In the genomic region with DNA sequence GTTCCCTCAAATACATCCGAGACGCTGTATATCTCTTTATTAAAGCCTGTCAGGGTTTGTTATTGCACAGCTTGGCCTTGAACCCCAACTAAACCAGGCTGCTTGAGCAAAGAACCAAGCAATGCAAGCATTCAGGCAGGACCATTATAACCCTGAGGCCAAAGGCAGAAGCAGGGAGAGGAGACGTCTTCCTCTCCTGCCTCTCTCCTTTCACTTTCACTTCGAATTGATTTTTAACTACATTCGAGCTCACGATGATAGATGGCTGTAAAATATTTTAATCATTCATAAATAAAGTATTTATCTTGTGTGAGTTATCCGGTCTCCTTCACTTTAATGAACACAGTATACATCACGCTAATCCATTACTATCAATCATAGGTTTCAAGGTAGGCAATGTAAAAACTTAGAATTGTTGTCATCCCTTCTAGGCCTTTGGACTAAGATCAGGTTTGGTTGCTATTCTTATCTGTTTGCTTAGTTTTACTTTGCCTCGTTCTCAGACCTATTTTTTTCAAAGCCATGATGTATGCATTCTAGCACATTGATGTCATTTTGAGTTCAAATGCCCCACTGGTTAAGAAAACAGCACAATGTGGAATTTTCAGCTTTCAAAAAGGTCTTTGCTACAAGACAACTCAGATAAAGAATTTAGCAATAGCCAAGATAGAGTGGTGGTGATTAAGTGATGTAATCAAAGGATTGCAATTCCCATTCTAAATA, we compare ENCODE assay signal across 8 cellular contexts.
DNase-seq lines count a peak whose midpoint lies in the region; ATAC-seq and TF ChIP-seq lines count a peak whose summit lies in the region.

No MANE protein-coding gene starts in this region.

- peak overlapping the region in 1 of 2 donors; percentile 34 for H3K27ac ChIP-seq in breast epithelium
- H3K27ac ChIP-seq in naive thymus-derived CD4-positive, alpha-beta T cell (ENCODE audit: low read depth, low read length): peak overlapping the region; percentile 84

- no peaks in the 10 kb centered on the region for H3K36me3 ChIP-seq in breast epithelium
- no peaks in the 10 kb centered on the region for H3K36me3 ChIP-seq in naive thymus-derived CD4-positive, alpha-beta T cell (ENCODE audit: control insufficient read depth in 2 of 3, insufficient read depth in 3 of 3, low read length in 3 of 3)

- H3K27me3 Mint-ChIP-seq in naive thymus-derived CD4-positive, alpha-beta T cell: peaks cover 0 to 4% (median 0%) of the 10 kb centered on the region in 5 donors

- peaks cover 36 to 61% (median 51%) of the 10 kb centered on the region in 7 donors for H3K4me1 Mint-ChIP-seq in naive thymus-derived CD4-positive, alpha-beta T cell

- no peaks in the 10 kb centered on the region for H3K27me3 ChIP-seq in breast epithelium
- H3K27me3 ChIP-seq in naive thymus-derived CD4-positive, alpha-beta T cell (ENCODE audit: control insufficient read depth in 2 of 2, insufficient read depth in 2 of 2, low read length in 2 of 2): no peaks in the 10 kb centered on the region

- H3K9me3 ChIP-seq in breast epithelium: no peaks in the 10 kb centered on the region
- no peaks in the 10 kb centered on the region for H3K9me3 ChIP-seq in naive thymus-derived CD4-positive, alpha-beta T cell (ENCODE audit: control insufficient read depth in 2 of 3, low read length in 3 of 3)

- TF ChIP-seq CTCF in LNCaP clone FGC (IDR thresholded peaks at IDR 0.05; ENCODE audit: control insufficient read depth, extremely low read depth, insufficient read depth): no peak
- no peak for TF ChIP-seq CTCF in breast epithelium (IDR thresholded peaks at IDR 0.05)

- peak overlapping the region; percentile 94 to 98 (median 96) for H3K27ac Mint-ChIP-seq in naive thymus-derived CD4-positive, alpha-beta T cell

- peaks cover 0 to 7% (median 0%) of the 10 kb centered on the region in 11 donors for H3K9me3 Mint-ChIP-seq in naive thymus-derived CD4-positive, alpha-beta T cell

- H3K4me3 Mint-ChIP-seq in naive thymus-derived CD4-positive, alpha-beta T cell: peak overlapping the region; percentile 82 to 93 (median 90)

- POLR2A ChIA-PET in naive thymus-derived CD4-positive, alpha-beta T cell (lab: Charles Lee): interaction anchor here (0.8 to 2.3 kb wide), 6 partner anchors 10 to 642 kb away, joined by 3 to 14 read pairs (median 4); no protein-coding TSS in a partner anchor

- CTCF ChIA-PET in naive thymus-derived CD4-positive, alpha-beta T cell (lab: Charles Lee): interaction anchor here (0.5 kb wide), 1 partner anchor 99 kb away, joined by 3 read pairs; no protein-coding TSS in a partner anchor

- intact Hi-C loops in breast epithelium (cut with DNase I; ENCODE audit: low total_unique reads): no loop called here
- intact Hi-C loops in naive thymus-derived CD4-positive, alpha-beta T cell (cut with micrococcal nuclease): loop anchor here (5.0 kb wide), 6 partner anchors 52 to 642 kb away; no protein-coding TSS in a partner anchor

- ATAC-seq in GM18909 (IDR thresholded peaks at IDR 0.05; ENCODE audit: poor library complexity, unreplicated experiment): peak; percentile 48
- ATAC-seq in naive thymus-derived CD4-positive, alpha-beta T cell: peak; percentile 69

- H3K36me3 Mint-ChIP-seq in naive thymus-derived CD4-positive, alpha-beta T cell: peaks cover 0 to 8% (median 0%) of the 10 kb centered on the region in 5 donors

- H3K4me3 ChIP-seq in LNCaP clone FGC (ENCODE audit: low read depth, low read length) (peak overlapping the region; percentile 26; the same call in 1 of the 2 replicates), breast epithelium (peak overlapping the region; percentile 17 to 60 (median 30))
- peak overlapping the region; percentile 91 for H3K4me3 ChIP-seq in naive thymus-derived CD4-positive, alpha-beta T cell (ENCODE audit: low read length)

- H3K4me1 ChIP-seq in breast epithelium: no peaks in the 10 kb centered on the region
- peaks cover 7 to 31% of the 10 kb centered on the region in 2 donors for H3K4me1 ChIP-seq in naive thymus-derived CD4-positive, alpha-beta T cell (ENCODE audit: control insufficient read depth in 2 of 2, insufficient read depth in 2 of 2, low read length in 2 of 2)

- no peak for TF ChIP-seq POLR2A in breast epithelium (IDR thresholded peaks at IDR 0.05)

- DNase-seq in LNCaP clone FGC (ENCODE audit: low read depth) (no peak), breast epithelium (ENCODE audit: low spot score in 2 of 2) (no peak), NCI-H2196 (lab: John Stamatoyannopoulos, UW; ENCODE audit: unreplicated experiment) (no peak), mucosa of gallbladder (ENCODE audit: low spot score) (no peak), superior temporal gyrus (ENCODE audit: extremely low spot score) (no peak)
- DNase-seq in naive thymus-derived CD4-positive, alpha-beta T cell: peak in 6 of 9 donors; percentile 28 to 57 (median 49)
- DNase-seq in stimulated activated CD4-positive, alpha-beta T cell treated with anti-CD3 and anti-CD28 coated beads, Interleukin-12 subunit alpha, Interleukin-12 subunit beta, amount 100 ng/mL, for 4 hours: no peak

Comparison
In these comparisons a context has a peak if more than half of its experiments do, and no peak if none do; other contexts are left out.
1. DNase-seq: peak in naive thymus-derived CD4-positive, alpha-beta T cell (6 of 9); none in LNCaP clone FGC (single experiment), breast epithelium (0 of 2), NCI-H2196 (single experiment), mucosa of gallbladder (single experiment), superior temporal gyrus (single experiment) and stimulated activated CD4-positive, alpha-beta T cell treated with anti-CD3 and anti-CD28 coated beads, Interleukin-12 subunit alpha, Interleukin-12 subunit beta, amount 100 ng/mL, for 4 hours (single experiment).
2. H3K4me3 ChIP-seq: peak in every context shown above with its lines; median percentile 91 in naive thymus-derived CD4-positive, alpha-beta T cell; 30 in breast epithelium; 26 in LNCaP clone FGC.